In genomic region chr6:151112130-151112529, GRCh38 we compare ENCODE assay signal across 16 cellular contexts.
"Had no signal": no experiment of that assay in that cellular context is flagged by ENCODE, and none has a peak within 500 bp of the region (broad histone marks: within the 10 kb centered on the region; RNA-seq: fewer than 3 reads in every experiment).

No MANE protein-coding gene starts in this region.

- H3K4me3 Mint-ChIP-seq: activated naive CD4-positive, alpha-beta T cell treated with anti-CD3 and anti-CD28 coated beads, Interleukin-2, amount 50 U/mL, for 24 hours; type B pancreatic cell had no signal

- ATAC-seq: left lobe of liver, psoas muscle, right cardiac atrium had no signal

- H3K27ac Mint-ChIP-seq: activated naive CD4-positive, alpha-beta T cell treated with anti-CD3 and anti-CD28 coated beads, Interleukin-2, amount 50 U/mL, for 24 hours; type B pancreatic cell had no signal

- H3K9me3 Mint-ChIP-seq: activated naive CD4-positive, alpha-beta T cell treated with anti-CD3 and anti-CD28 coated beads, Interleukin-2, amount 50 U/mL, for 24 hours; type B pancreatic cell had no signal

- DNase-seq: activated CD4-positive, alpha-beta T cell treated with anti-CD3 and anti-CD28 coated beads for 1 hour; activated CD4-positive, alpha-beta T cell treated with anti-CD3 and anti-CD28 coated beads, Interleukin-2, amount 50 U/mL, for 4 hours; activated gamma-delta T cell; adrenal gland; cerebellar nuclear complex; cortex of kidney; erythroblast; foreskin melanocyte; midbrain; psoas muscle; right cardiac atrium; stomach; WERI-Rb-1 had no signal

- H3K4me1 Mint-ChIP-seq: activated naive CD4-positive, alpha-beta T cell treated with anti-CD3 and anti-CD28 coated beads, Interleukin-2, amount 50 U/mL, for 24 hours had no signal

- H3K27me3 Mint-ChIP-seq: type B pancreatic cell had no signal

- H3K36me3 Mint-ChIP-seq: activated naive CD4-positive, alpha-beta T cell treated with anti-CD3 and anti-CD28 coated beads, Interleukin-2, amount 50 U/mL, for 24 hours; type B pancreatic cell had no signal
